11 cellular contexts compared by ENCODE assay signal in the genomic region with DNA sequence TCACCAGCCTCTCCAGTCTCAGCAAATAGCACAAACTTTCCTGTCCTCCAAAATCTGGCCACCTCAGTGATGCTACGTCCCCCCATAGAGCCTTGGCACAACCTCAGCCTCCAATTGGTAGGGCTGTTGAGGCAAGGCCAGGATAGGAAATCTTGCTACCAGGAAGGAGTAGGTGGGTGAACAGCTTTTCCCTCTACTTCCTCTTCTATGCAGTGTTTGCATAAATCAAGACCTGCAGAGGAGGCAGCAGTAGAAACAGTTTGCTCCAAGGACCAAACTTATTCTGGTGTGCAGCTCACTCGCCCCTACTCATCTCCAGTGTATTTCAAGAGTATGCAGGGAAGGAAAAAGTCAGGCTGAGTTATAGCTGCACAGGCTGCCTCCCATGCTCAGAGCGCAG. TPM values are rescaled to one million over a fixed set of nuclear protein-coding genes. Genes with fewer than 3 reads are reported as not detected.
DNase-seq lines count a peak whose midpoint lies in the region; ATAC-seq and TF ChIP-seq lines count a peak whose summit lies in the region.
"Had no signal": no experiment of that assay in that cellular context is flagged by ENCODE, and none has a peak within 500 bp of the region (broad histone marks: within the 10 kb centered on the region; RNA-seq: fewer than 3 reads in every experiment).

No MANE protein-coding gene starts in this region.

- DNase-seq in CD4-positive, CD25-positive, alpha-beta regulatory T cell, result peak in 1 of 3 donors; percentile 36
- peak; percentile 37 for DNase-seq in NAMALWA (ENCODE audit: low spot score)
- no peak for DNase-seq in caudate nucleus (lab: John Stamatoyannopoulos, UW)
- no peak for DNase-seq in PC-3
- DNase-seq in AG20443 (ENCODE audit: low spot score), result no peak
- no peak for DNase-seq in AG08396 (ENCODE audit: low spot score)
- DNase-seq in NCI-H146 (lab: John Stamatoyannopoulos, UW), result no peak
- DNase-seq: NCI-H524 treated with DMSO at 0.1 percent for 48 hours had no signal

- intact Hi-C loops in PC-3 (cut with micrococcal nuclease), result no loop called here

- no peaks in the 10 kb centered on the region for H3K9me2 ChIP-seq in PC-3 (replicated peaks; ENCODE audit: low read length)

- H3K27me3 Mint-ChIP-seq in CD4-positive, CD25-positive, alpha-beta regulatory T cell, result no peaks in the 10 kb centered on the region

- H3K4me3 ChIP-seq in CD4-positive, CD25-positive, alpha-beta regulatory T cell (ENCODE audit: low read depth, low read length), result peak overlapping the region; percentile 82
- H3K4me3 ChIP-seq in muscle layer of duodenum (ENCODE audit: low read depth in 1 of 2, low read length in 2 of 2) (peak overlapping the region in 1 of 2 donors; percentile 11), PC-3 (ENCODE audit: low read length) (no peak overlapping the region)

- no peaks in the 10 kb centered on the region for H3K9me3 Mint-ChIP-seq in CD4-positive, CD25-positive, alpha-beta regulatory T cell

- no peaks in the 10 kb centered on the region for H3K36me3 ChIP-seq in CD4-positive, CD25-positive, alpha-beta regulatory T cell (ENCODE audit: control insufficient read depth, insufficient read depth, low read length)
- no peaks in the 10 kb centered on the region for H3K36me3 ChIP-seq in muscle layer of duodenum (ENCODE audit: control insufficient read depth in 1 of 2, insufficient read depth in 2 of 2, low read length in 2 of 2)
- H3K36me3 ChIP-seq in PC-3 (ENCODE audit: low read depth, low read length), result no peaks in the 10 kb centered on the region

- no peak overlapping the region for H2AFZ ChIP-seq in PC-3 (ENCODE audit: low read length)

- peaks cover 80% of the 10 kb centered on the region for H3K4me1 ChIP-seq in CD4-positive, CD25-positive, alpha-beta regulatory T cell (ENCODE audit: control insufficient read depth, insufficient read depth, low read length, poor library complexity, severe bottlenecking)
- H3K4me1 ChIP-seq in muscle layer of duodenum (ENCODE audit: control insufficient read depth in 1 of 2, insufficient read depth in 2 of 2, low read length in 2 of 2) (peaks cover 0 to 10% of the 10 kb centered on the region in 2 donors), PC-3 (ENCODE audit: insufficient read depth, low read length) (no peaks in the 10 kb centered on the region)

- H3K27me3 ChIP-seq in CD4-positive, CD25-positive, alpha-beta regulatory T cell (ENCODE audit: control insufficient read depth, insufficient read depth, low read length), result no peaks in the 10 kb centered on the region
- H3K27me3 ChIP-seq in muscle layer of duodenum (ENCODE audit: low read depth, low read length) (no peaks in the 10 kb centered on the region), PC-3 (ENCODE audit: low read length) (no peaks in the 10 kb centered on the region)

- H4K20me1 ChIP-seq in PC-3 (ENCODE audit: low read length), result no peaks in the 10 kb centered on the region

- H3K27ac ChIP-seq in CD4-positive, CD25-positive, alpha-beta regulatory T cell (ENCODE audit: insufficient read depth, low read length, poor library complexity, severe bottlenecking), result peak overlapping the region; percentile 73
- peak overlapping the region; percentile 55 for H3K27ac ChIP-seq in caudate nucleus (ENCODE audit: low read depth, low read length)
- peak overlapping the region; percentile 19 for H3K27ac ChIP-seq in muscle layer of duodenum (ENCODE audit: low read length)
- no peak overlapping the region for H3K27ac ChIP-seq in PC-3 (ENCODE audit: low read length)

- H3K27ac Mint-ChIP-seq in CD4-positive, CD25-positive, alpha-beta regulatory T cell, result peak overlapping the region; percentile 92 to 96 (median 95)

- H3K4me2 ChIP-seq in PC-3 (ENCODE audit: low read length), result no peak overlapping the region

- H3K4me1 Mint-ChIP-seq in CD4-positive, CD25-positive, alpha-beta regulatory T cell, result peaks cover 16 to 80% (median 46%) of the 10 kb centered on the region in 4 donors

- peak overlapping the region; percentile 80 to 96 (median 89) for H3K4me3 Mint-ChIP-seq in CD4-positive, CD25-positive, alpha-beta regulatory T cell

- ATAC-seq in CD4-positive, CD25-positive, alpha-beta regulatory T cell (ENCODE audit: low read depth in 2 of 2), result no peak
- ATAC-seq in PC-3, result no peak
- ATAC-seq: HCT116 had no signal

- CTCF ChIA-PET in PC-3 (lab: Charles Lee), result no interaction called here

- no peak for TF ChIP-seq CTCF in PC-3 (conservative IDR thresholded peaks at IDR 0.05; ENCODE audit: low read depth, low read length)

- POLR2A ChIA-PET in PC-3 (lab: Charles Lee; ENCODE audit: unreplicated experiment), result no interaction called here

- peaks cover 15% of the 10 kb centered on the region for H3K36me3 Mint-ChIP-seq in CD4-positive, CD25-positive, alpha-beta regulatory T cell

- no TSS peak for BruUV-seq in PC-3 (replicated peaks; lab: Mats Ljungman, UMichigan)

- no peaks in the 10 kb centered on the region for H3K9me3 ChIP-seq in CD4-positive, CD25-positive, alpha-beta regulatory T cell (ENCODE audit: control insufficient read depth in 2 of 2, low read length in 2 of 2)
- no peaks in the 10 kb centered on the region for H3K9me3 ChIP-seq in muscle layer of duodenum (ENCODE audit: control insufficient read depth in 1 of 2, low read length in 2 of 2)
- H3K9me3 ChIP-seq in PC-3 (ENCODE audit: low read length), result no peaks in the 10 kb centered on the region

- H3K9ac ChIP-seq in PC-3 (ENCODE audit: low read length), result no peak overlapping the region

- no peaks in the 10 kb centered on the region for H3F3A ChIP-seq in PC-3 (ENCODE audit: low read length, unreplicated experiment)

- no peaks in the 10 kb centered on the region for H3K79me2 ChIP-seq in PC-3 (ENCODE audit: low read length)

RNA-seq across cellular contexts. Expression of a gene that starts 0.7 kb away (rescaled TPM):
- 52.4 TPM for total RNA-seq in CD4-positive, CD25-positive, alpha-beta regulatory T cell
- polyA plus RNA-seq in CD4-positive, CD25-positive, alpha-beta regulatory T cell, result 10 to 100 TPM; 52.2 to 70.0 (median 63.4) TPM
- total RNA-seq in PC-3 (2014; rRNA removed), result not detected in 2 replicates

RNA-seq across cellular contexts. Expression of a gene that starts 15.7 kb away (rescaled TPM):
- total RNA-seq in CD4-positive, CD25-positive, alpha-beta regulatory T cell, result not detected
- not detected for polyA plus RNA-seq in CD4-positive, CD25-positive, alpha-beta regulatory T cell
- total RNA-seq in PC-3 (2014; rRNA removed), result not detected in 2 replicates
- total RNA-seq: frontal cortex had no signal

RNA-seq across cellular contexts. Expression of a gene that starts 19.7 kb away (rescaled TPM):
- total RNA-seq in CD4-positive, CD25-positive, alpha-beta regulatory T cell, result 0.44 TPM
- under 1 TPM in 1 of 4 donors, not detected in 3; 0.19 TPM for polyA plus RNA-seq in CD4-positive, CD25-positive, alpha-beta regulatory T cell
- total RNA-seq in PC-3 (2014; rRNA removed), result not detected in 2 replicates
- total RNA-seq: frontal cortex had no signal

RNA-seq across cellular contexts. Expression of a gene that starts 23.0 kb away (rescaled TPM):
- 14.9 TPM for total RNA-seq in CD4-positive, CD25-positive, alpha-beta regulatory T cell
- 10 to 100 TPM; 48.0 to 68.2 (median 63.9) TPM for polyA plus RNA-seq in CD4-positive, CD25-positive, alpha-beta regulatory T cell
- 13.4 and 16.6 TPM in 2 replicates for total RNA-seq in PC-3 (2014; rRNA removed)

RNA-seq across cellular contexts. Expression of a gene that starts 23.1 kb away (rescaled TPM):
- total RNA-seq in CD4-positive, CD25-positive, alpha-beta regulatory T cell, result 15.2 TPM
- 10 to 100 TPM in 2 of 4 donors, 1 to 10 TPM in 2; 7.7 to 11.5 (median 10.3) TPM for polyA plus RNA-seq in CD4-positive, CD25-positive, alpha-beta regulatory T cell
- total RNA-seq in PC-3 (2014; rRNA removed), result 19.9 and 21.4 TPM in 2 replicates

Comparison
In these comparisons a context has a peak if more than half of its experiments do, and no peak if none do; other contexts are left out.
1. RNA of a gene that starts 0.7 kb away (total RNA-seq): 52.4 TPM in CD4-positive, CD25-positive, alpha-beta regulatory T cell (single experiment); not detected in PC-3; every median in the first group is over 10 times any median in the second.